In the genomic region with DNA sequence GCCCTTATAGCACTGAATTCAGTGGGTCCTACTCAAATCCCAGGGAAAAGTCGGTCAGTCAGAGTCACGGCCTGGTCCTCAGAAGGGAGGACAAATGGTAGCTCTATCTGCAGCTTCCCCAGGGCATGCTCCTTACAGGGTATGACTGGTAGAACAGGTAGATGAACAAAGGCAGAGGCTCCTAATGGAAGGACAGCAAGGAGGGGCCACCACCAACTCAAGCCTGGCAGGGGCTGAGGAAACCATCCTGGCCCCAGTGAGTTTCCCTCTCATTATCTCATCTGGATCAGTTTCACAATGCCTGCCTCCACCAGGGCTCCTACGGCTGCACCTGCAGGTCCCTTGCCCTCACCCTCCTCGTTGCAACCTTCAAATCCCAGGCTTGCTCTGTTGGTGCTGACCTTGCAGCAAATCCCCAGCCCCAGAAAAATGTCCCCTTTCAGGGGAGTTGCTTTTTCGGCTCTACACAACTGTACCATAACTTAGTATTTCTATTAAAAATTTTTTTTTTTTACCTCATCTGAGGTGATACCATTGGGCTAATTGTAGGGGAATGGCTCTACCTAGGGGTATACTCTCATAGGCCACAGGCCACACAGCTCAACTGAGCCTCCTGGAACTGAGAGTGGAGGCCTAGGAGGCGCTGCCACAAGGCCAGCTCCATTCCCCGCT, we compare ENCODE assay signal across 9 cellular contexts. TPM values are rescaled to one million over a fixed set of nuclear protein-coding genes. Genes with fewer than 3 reads are reported as not detected.
A peak's percentile ranks its signal among the peaks of the same experiment; 100 is the strongest.
DNase-seq lines count a peak whose midpoint lies in the region; ATAC-seq and TF ChIP-seq lines count a peak whose summit lies in the region.
"Had no signal": no experiment of that assay in that cellular context is flagged by ENCODE, and none has a peak within 500 bp of the region (broad histone marks: within the 10 kb centered on the region; RNA-seq: fewer than 3 reads in every experiment).

No MANE protein-coding gene starts in this region.

- peak overlapping the region; percentile 15; the same call in 1 of the 2 replicates for H3K4me2 ChIP-seq in MM.1S (ENCODE audit: low read depth, low read length)

- H3K36me3 ChIP-seq in MM.1S (replicated peaks; ENCODE audit: insufficient read depth, low read length) (peaks cover 13% of the 10 kb centered on the region; the same call in 1 of the 2 replicates), duodenal mucosa (ENCODE audit: control insufficient read depth in 1 of 2, insufficient read depth in 2 of 2, low read length in 2 of 2) (peaks cover 20 to 48% of the 10 kb centered on the region in 2 donors), thyroid gland (peaks cover 9 to 11% of the 10 kb centered on the region in 2 donors)

- H3K4me3 Mint-ChIP-seq in activated naive CD4-positive, alpha-beta T cell treated with anti-CD3 and anti-CD28 coated beads for 36 hours, result peak overlapping the region; percentile 99

- H3K9me3 ChIP-seq in MM.1S (replicated peaks; ENCODE audit: insufficient read depth, low read length) (no peaks in the 10 kb centered on the region), duodenal mucosa (ENCODE audit: control insufficient read depth in 1 of 2, low read length in 2 of 2) (no peaks in the 10 kb centered on the region), thyroid gland (no peaks in the 10 kb centered on the region)

- H3K4me3 ChIP-seq in MM.1S (ENCODE audit: low read length), result no peak overlapping the region
- H3K4me3 ChIP-seq in duodenal mucosa (ENCODE audit: low read depth in 1 of 2, low read length in 2 of 2), result no peak overlapping the region
- H3K4me3 ChIP-seq in thyroid gland (replicated peaks in 1 of 3), result no peak overlapping the region

- peaks cover 44% of the 10 kb centered on the region for H3K4me1 ChIP-seq in MM.1S (ENCODE audit: low read length)
- peaks cover 39 to 59% of the 10 kb centered on the region in 2 donors for H3K4me1 ChIP-seq in duodenal mucosa (ENCODE audit: control insufficient read depth in 1 of 2, insufficient read depth in 2 of 2, low read length in 2 of 2)
- peaks cover 39 to 79% of the 10 kb centered on the region in 2 donors for H3K4me1 ChIP-seq in thyroid gland

- H2AFZ ChIP-seq in MM.1S (ENCODE audit: low read length), result no peak overlapping the region

- CTCF ChIA-PET in activated naive CD4-positive, alpha-beta T cell treated with anti-CD3 and anti-CD28 coated beads for 36 hours (lab: Charles Lee), result interaction anchor here (0.8 to 2.2 kb wide), 4 partner anchors 8 to 39 kb away, joined by 3 to 17 read pairs (median 4); no protein-coding TSS in a partner anchor

- peak; percentile 69 for DNase-seq in activated naive CD4-positive, alpha-beta T cell treated with anti-CD3 and anti-CD28 coated beads for 36 hours
- DNase-seq in activated naive CD4-positive, alpha-beta T cell treated with Interleukin-2 at 50 U/mL for 16 hours, result no peak
- DNase-seq in MM.1S (peak; percentile 45), thyroid gland (no peak), iPS-NIHi11 (ENCODE audit: low spot score) (no peak), globus pallidus (ENCODE audit: low spot score) (no peak)
- DNase-seq: NCI-H2081 had no signal

- no peak for ATAC-seq in GM19324 (IDR thresholded peaks at IDR 0.05; ENCODE audit: low FRiP score, unreplicated experiment)

- peaks cover 40% of the 10 kb centered on the region for H3F3A ChIP-seq in MM.1S (ENCODE audit: insufficient read depth, low read length)

- H3K9me2 ChIP-seq in MM.1S (replicated peaks; ENCODE audit: insufficient read depth, low read length), result no peaks in the 10 kb centered on the region

- H3K36me3 Mint-ChIP-seq in activated naive CD4-positive, alpha-beta T cell treated with anti-CD3 and anti-CD28 coated beads for 36 hours (ENCODE audit: low read depth), result peaks cover 82% of the 10 kb centered on the region

- peaks cover 54% of the 10 kb centered on the region for H3K4me1 Mint-ChIP-seq in activated naive CD4-positive, alpha-beta T cell treated with anti-CD3 and anti-CD28 coated beads for 36 hours (ENCODE audit: low read depth)

- 87% methylated on average over 7 of the region's 7 CpGs for WGBS in thyroid gland, 2 donors

- intact Hi-C loops in activated naive CD4-positive, alpha-beta T cell treated with anti-CD3 and anti-CD28 coated beads for 36 hours (cut with micrococcal nuclease), result loop anchor here (2.0 to 5.0 kb wide), 2 partner anchors 184 to 1389 kb away; partner anchors contain the start of gene PPIA
- intact Hi-C loops in thyroid gland (cut with DNase I), result no loop called here

- peak overlapping the region; percentile 99 for H3K27ac Mint-ChIP-seq in activated naive CD4-positive, alpha-beta T cell treated with anti-CD3 and anti-CD28 coated beads for 36 hours

- no peaks in the 10 kb centered on the region for H3K27me3 Mint-ChIP-seq in activated naive CD4-positive, alpha-beta T cell treated with anti-CD3 and anti-CD28 coated beads for 36 hours (ENCODE audit: low read depth)

- peaks cover 27% of the 10 kb centered on the region for H3K79me2 ChIP-seq in MM.1S (ENCODE audit: low read length)

- no peaks in the 10 kb centered on the region for H3K9me3 Mint-ChIP-seq in activated naive CD4-positive, alpha-beta T cell treated with anti-CD3 and anti-CD28 coated beads for 36 hours

- TF ChIP-seq POLR2A in thyroid gland (IDR thresholded peaks at IDR 0.05), result no peak

- no peaks in the 10 kb centered on the region for H4K20me1 ChIP-seq in MM.1S (ENCODE audit: insufficient read depth, low read length)

- H3K27ac ChIP-seq in MM.1S (ENCODE audit: low read length) (peak overlapping the region; percentile 3; the same call in 1 of the 2 replicates), duodenal mucosa (ENCODE audit: low read depth, low read length) (peak overlapping the region; percentile 22), thyroid gland (peak overlapping the region; percentile 64 to 81 (median 72))

- TF ChIP-seq CTCF in MM.1S (IDR thresholded peaks at IDR 0.05; ENCODE audit: low read length) (no peak), thyroid gland (IDR thresholded peaks at IDR 0.05) (no peak)

- H3K27me3 ChIP-seq in MM.1S (replicated peaks; ENCODE audit: insufficient read depth, low read length), result no peaks in the 10 kb centered on the region
- H3K27me3 ChIP-seq in duodenal mucosa (ENCODE audit: control insufficient read depth in 1 of 2, insufficient read depth in 2 of 2, low read length in 2 of 2), result no peaks in the 10 kb centered on the region
- no peaks in the 10 kb centered on the region for H3K27me3 ChIP-seq in thyroid gland

- H3K9ac ChIP-seq in MM.1S (ENCODE audit: low read length), result no peak overlapping the region
- no peak overlapping the region for H3K9ac ChIP-seq in duodenal mucosa (ENCODE audit: low read depth in 1 of 2, low read length in 2 of 2)

RNA-seq across cellular contexts. Expression of gene MYO1G, which starts 2.4 kb away (rescaled TPM):
- 100 to 1,000 TPM; 391 to 406 TPM for total RNA-seq in activated naive CD4-positive, alpha-beta T cell treated with anti-CD3 and anti-CD28 coated beads for 36 hours
- total RNA-seq in thyroid gland, result 1 to 10 TPM in 3 of 4 donors, under 1 TPM in 1; 0.78 to 3.8 (median 2.0) TPM

RNA-seq across cellular contexts. Expression of gene CCM2, which starts 18.8 kb away (rescaled TPM):
- total RNA-seq in activated naive CD4-positive, alpha-beta T cell treated with anti-CD3 and anti-CD28 coated beads for 36 hours, result 10 to 100 TPM; 87.9 to 88.3 TPM
- 10 to 100 TPM; 19.4 to 29.2 (median 24.3) TPM for total RNA-seq in thyroid gland

Comparison
In these comparisons a context has a peak if more than half of its experiments do, and no peak if none do; other contexts are left out.
1. DNase-seq: peak in activated naive CD4-positive, alpha-beta T cell treated with anti-CD3 and anti-CD28 coated beads for 36 hours (single experiment) and MM.1S (single experiment); none in activated naive CD4-positive, alpha-beta T cell treated with Interleukin-2 at 50 U/mL for 16 hours (single experiment), thyroid gland (0 of 2), iPS-NIHi11 (single experiment) and globus pallidus (single experiment).
2. H3K27ac ChIP-seq: peak in every context shown above with its lines; median percentile 72 in thyroid gland; 22 in duodenal mucosa; 3 in MM.1S.
3. RNA of gene MYO1G, which starts 2.4 kb away (total RNA-seq): 391 to 406 TPM in activated naive CD4-positive, alpha-beta T cell treated with anti-CD3 and anti-CD28 coated beads for 36 hours; 0.78 to 3.8 TPM in thyroid gland; every median in the first group is over 10 times any median in the second.